18 cellular contexts compared by ENCODE assay signal in the genomic region with DNA sequence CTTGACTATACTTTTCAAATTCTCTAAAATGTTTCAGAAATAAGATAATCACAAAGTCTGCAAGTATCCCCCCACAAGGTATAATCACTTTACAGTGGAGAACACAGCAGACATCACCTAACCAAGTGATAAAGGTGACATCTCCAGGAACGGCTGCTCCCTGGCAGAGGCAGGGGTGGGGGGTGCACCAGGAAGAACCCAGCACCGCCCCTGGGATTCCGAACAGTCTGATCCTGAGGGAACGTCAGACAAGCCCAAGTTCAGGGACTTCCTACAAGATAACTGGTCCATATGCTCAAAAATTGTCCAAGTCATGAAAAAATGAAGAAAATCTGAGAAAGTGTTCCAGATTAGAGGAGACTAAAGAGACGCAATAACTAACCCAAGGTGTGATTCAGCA.
"Had no signal": no experiment of that assay in that cellular context is flagged by ENCODE, and none has a peak within 500 bp of the region (broad histone marks: within the 10 kb centered on the region; RNA-seq: fewer than 3 reads in every experiment).

No MANE protein-coding gene starts in this region.

- H3K4me3 Mint-ChIP-seq: activated T-helper 1 cell treated with anti-CD3 and anti-CD28 coated beads, Interleukin-12 subunit alpha, Interleukin-12 subunit beta, Interleukin-2, Interleukin-4 antibody, amounts not matched to agents 30 ng/mL and 10 ng/mL and 1 ng/mL, durations not matched to agents 14 hours and 24 hours and 36 hours had no signal

- H3K9me3 Mint-ChIP-seq: activated naive CD4-positive, alpha-beta T cell treated with anti-CD3 and anti-CD28 coated beads, Interleukin-2, amount 50 U/mL, for 72 hours; activated T-helper 1 cell treated with anti-CD3 and anti-CD28 coated beads, Interleukin-12 subunit alpha, Interleukin-12 subunit beta, Interleukin-2, Interleukin-4 antibody, amounts not matched to agents 30 ng/mL and 10 ng/mL and 1 ng/mL, durations not matched to agents 14 hours and 24 hours and 36 hours; naive thymus-derived CD8-positive, alpha-beta T cell had no signal

- H3K36me3 ChIP-seq: adrenal gland, breast epithelium, esophagus muscularis mucosa, gastroesophageal sphincter, heart left ventricle, left lung, suprapubic skin, upper lobe of left lung had no signal

- DNase-seq: activated CD4-positive, alpha-beta T cell treated with anti-CD3 and anti-CD28 coated beads, Interleukin-2, amount 50 U/mL, for 48 hours; activated gamma-delta T cell treated with Interleukin-2 at 50 U/mL for 16 hours; activated T-cell treated with anti-CD3 and anti-CD28 coated beads for 4 hours; heart left ventricle; left lung; mammary epithelial cell; naive thymus-derived CD8-positive, alpha-beta T cell; occipital lobe; stimulated activated CD4-positive, alpha-beta T cell treated with anti-CD3 and anti-CD28 coated beads, Interleukin-2, amount 100 ng/mL, for 24 hours; stimulated activated naive CD8-positive, alpha-beta T cell treated with anti-CD3 and anti-CD28 coated beads, Interleukin-15, Interleukin-2, amounts not matched to agents 100 U/mL and 50 U/mL, for 24 hours had no signal

- H3K4me1 ChIP-seq: breast epithelium had no signal

- H3K36me3 Mint-ChIP-seq: activated naive CD4-positive, alpha-beta T cell treated with anti-CD3 and anti-CD28 coated beads, Interleukin-2, amount 50 U/mL, for 72 hours; naive thymus-derived CD8-positive, alpha-beta T cell had no signal

- H3K9me3 ChIP-seq: adrenal gland, breast epithelium, esophagus muscularis mucosa, gastroesophageal sphincter, heart left ventricle, left lung, suprapubic skin, upper lobe of left lung had no signal

- H3K27me3 ChIP-seq: gastroesophageal sphincter had no signal

- H3K4me3 ChIP-seq: adrenal gland, breast epithelium, esophagus muscularis mucosa, gastroesophageal sphincter, left lung, suprapubic skin, upper lobe of left lung had no signal

- H3K27ac ChIP-seq: breast epithelium, esophagus muscularis mucosa, suprapubic skin had no signal

- H3K27ac Mint-ChIP-seq: activated naive CD4-positive, alpha-beta T cell treated with anti-CD3 and anti-CD28 coated beads, Interleukin-2, amount 50 U/mL, for 72 hours; activated T-helper 1 cell treated with anti-CD3 and anti-CD28 coated beads, Interleukin-12 subunit alpha, Interleukin-12 subunit beta, Interleukin-2, Interleukin-4 antibody, amounts not matched to agents 30 ng/mL and 10 ng/mL and 1 ng/mL, durations not matched to agents 14 hours and 24 hours and 36 hours had no signal

- ATAC-seq: activated naive CD4-positive, alpha-beta T cell treated with anti-CD3 and anti-CD28 coated beads, Interleukin-2, amount 50 U/mL, for 72 hours; gastroesophageal sphincter; naive thymus-derived CD8-positive, alpha-beta T cell; stimulated activated naive CD8-positive, alpha-beta T cell treated with anti-CD3 and anti-CD28 coated beads, Interleukin-15, Interleukin-2, amounts not matched to agents 100 U/mL and 50 U/mL, for 24 hours had no signal
